1 cellular context compared by ENCODE assay signal in genomic region chr6:154765273-154765672, GRCh38.
TF ChIP-seq lines count a peak whose summit lies in the region.

No MANE protein-coding gene starts in this region.

TF ChIP-seq in HepG2, 621 proteins besides CTCF, POLR2A, EP300 and RAD21:
- TF ChIP-seq ZBTB26 (CRISPR knock-in tag; IDR thresholded peaks at IDR 0.05; ENCODE audit: borderline replicate concordance), result no peak
- no peak for TF ChIP-seq ZEB1 (IDR thresholded peaks at IDR 0.05; ENCODE audit: insufficient replicate concordance, low read depth)
- TF ChIP-seq ATF6 (CRISPR knock-in tag; conservative IDR thresholded peaks at IDR 0.05), result no peak
- no peak for TF ChIP-seq CREB1 (IDR thresholded peaks at IDR 0.05)
- 0 out of 2 replicates have a peak, but pooled peaks have one; percentile 23 for TF ChIP-seq CREB1 (CRISPR knock-in tag; IDR thresholded peaks at IDR 0.05)
- no peak for TF ChIP-seq MTF1 (CRISPR knock-in tag; IDR thresholded peaks at IDR 0.05)
- no peak for TF ChIP-seq ELF1 (CRISPR knock-in tag; IDR thresholded peaks at IDR 0.05)
- TF ChIP-seq MAFK (conservative IDR thresholded peaks at IDR 0.05 in 1 of 2, IDR thresholded peaks at IDR 0.05 in 1 of 2; ENCODE audit: low read length in 2 of 2), result peak; percentile 18 to 34; a peak in 1 of 4 replicates
